24 cellular contexts compared by ENCODE assay signal in genomic region chr9:137498720-137499150, GRCh38. TPM values are rescaled to one million over a fixed set of nuclear protein-coding genes. Genes with fewer than 3 reads are reported as not detected.
"Had no signal": no experiment of that assay in that cellular context is flagged by ENCODE, and none has a peak within 500 bp of the region (broad histone marks: within the 10 kb centered on the region; RNA-seq: fewer than 3 reads in every experiment).

No MANE protein-coding gene starts in this region.

- H3K4me3 ChIP-seq: adrenal gland, breast epithelium, MG63, Peyer's patch had no signal

- H3K4me3 Mint-ChIP-seq: activated CD4-positive, alpha-beta memory T cell treated with anti-CD3 and anti-CD28 coated beads, Interleukin-2, amount 10 ng/mL, durations not matched to agents 7 days and 5 days; activated naive CD8-positive, alpha-beta T cell treated with anti-CD3 and anti-CD28 coated beads, Interleukin-2, amount 10 ng/mL, durations not matched to agents 7 days and 5 days; T-helper 1 cell treated with Interleukin-12 subunit alpha and Interleukin-12 subunit beta and Interleukin-4 antibody, amounts not matched to agents 30 μg/mL and 1 μg/mL, for 36 hours had no signal

- H3K4me1 ChIP-seq: adrenal gland, breast epithelium, Peyer's patch had no signal

- H3K27ac Mint-ChIP-seq: activated CD4-positive, alpha-beta memory T cell treated with anti-CD3 and anti-CD28 coated beads, Interleukin-2, amount 10 ng/mL, durations not matched to agents 7 days and 5 days; activated naive CD8-positive, alpha-beta T cell treated with anti-CD3 and anti-CD28 coated beads, Interleukin-2, amount 10 ng/mL, durations not matched to agents 7 days and 5 days; T-helper 1 cell treated with Interleukin-12 subunit alpha and Interleukin-12 subunit beta and Interleukin-4 antibody, amounts not matched to agents 30 μg/mL and 1 μg/mL, for 36 hours had no signal

- H3K27me3 Mint-ChIP-seq: activated CD4-positive, alpha-beta memory T cell treated with anti-CD3 and anti-CD28 coated beads, Interleukin-2, amount 10 ng/mL, durations not matched to agents 7 days and 5 days had no signal

- H3K27ac ChIP-seq: adrenal gland, breast epithelium, RWPE1, SJCRH30 had no signal

- H3K36me3 Mint-ChIP-seq: activated naive CD8-positive, alpha-beta T cell treated with anti-CD3 and anti-CD28 coated beads, Interleukin-2, amount 10 ng/mL, durations not matched to agents 7 days and 5 days had no signal

- FAIRE-seq: TTC549 had no signal

- H3K36me3 ChIP-seq: adrenal gland, MG63, SJCRH30 had no signal

- H3K9me3 ChIP-seq: adrenal gland, breast epithelium, MG63, Peyer's patch, SJCRH30 had no signal

- H3K27me3 ChIP-seq: adrenal gland, breast epithelium, MG63, Peyer's patch, SJCRH30 had no signal

- DNase-seq: activated CD4-positive, alpha-beta memory T cell treated with anti-CD3 and anti-CD28 coated beads, Interleukin-2, amount 10 ng/mL, durations not matched to agents 7 days and 5 days; activated CD4-positive, alpha-beta T cell treated with anti-CD3 and anti-CD28 coated beads, Interleukin-2, amount 50 U/mL, for 1 hour; activated CD4-positive, CD25-positive, alpha-beta regulatory T cell; activated CD8-positive, alpha-beta memory T cell treated with anti-CD3 and anti-CD28 coated beads, Interleukin-2, amount 50 U/mL, for 48 hours; activated naive CD4-positive, alpha-beta T cell treated with anti-CD3 and anti-CD28 coated beads, Interleukin-2, amount 50 U/mL, for 16 hours; activated naive CD8-positive, alpha-beta T cell treated with anti-CD3 and anti-CD28 coated beads, Interleukin-2, amount 10 ng/mL, durations not matched to agents 7 days and 5 days; activated T-cell treated with anti-CD3 and anti-CD28 coated beads, Interleukin-2, amount 50 U/mL, for 1 hour; adrenal gland; anterior cingulate cortex; caudate nucleus; MG63; NCI-H1105; NCI-H1436; NCI-H1694 treated with DMSO at 0.1 percent for 48 hours; NCI-H2029 treated with DMSO at 0.1 percent for 48 hours; NCI-H524; SJCRH30; T1000 had no signal

RNA-seq across cellular contexts. Expression of gene ENTPD8, which starts 57.6 kb away (rescaled TPM):
- total RNA-seq: activated CD4-positive, alpha-beta memory T cell treated with anti-CD3 and anti-CD28 coated beads, Interleukin-2, amount 10 ng/mL, durations not matched to agents 7 days and 5 days; activated naive CD8-positive, alpha-beta T cell treated with anti-CD3 and anti-CD28 coated beads, Interleukin-2, amount 10 ng/mL, durations not matched to agents 7 days and 5 days; Right ventricle myocardium superior; SJCRH30 had no signal
